2 cellular contexts compared by ENCODE assay signal in the genomic region with DNA sequence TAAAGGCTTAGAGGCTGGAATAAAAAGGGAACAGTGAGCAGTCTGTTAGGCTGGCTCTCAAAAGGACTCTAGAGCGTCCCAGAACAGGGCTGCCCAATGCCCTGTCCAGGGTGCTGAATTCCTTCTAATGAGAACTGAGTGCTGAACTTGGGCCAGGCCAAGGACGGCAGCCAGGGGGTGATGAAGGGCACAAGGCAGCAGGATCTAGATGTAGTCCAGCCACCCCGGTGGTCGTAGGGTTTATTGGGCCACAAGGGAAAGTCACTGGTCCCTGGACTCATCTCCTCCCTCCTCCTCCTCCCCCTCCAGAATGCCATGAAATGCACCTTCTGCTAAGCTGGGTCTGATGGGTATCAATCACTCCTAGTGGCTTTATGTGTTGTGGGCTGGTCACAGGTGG.
TF ChIP-seq lines count a peak whose summit lies in the region.

No MANE protein-coding gene starts in this region.

TF ChIP-seq in HCT116, 20 proteins besides CTCF, POLR2A, EP300 and RAD21 (continued from another document):
- TF ChIP-seq REST (IDR thresholded peaks at IDR 0.05; ENCODE audit: low read depth) (peak; percentile 94), TCF7L2 (IDR thresholded peaks at IDR 0.05; ENCODE audit: borderline replicate concordance, extremely low read depth, insufficient read depth, insufficient read length) (no peak)
TF ChIP-seq in HCT116: peak in this region for 1.

TF ChIP-seq in SK-N-SH treated with all-trans-retinoic acid at 6 μM for 48 hours, 23 proteins besides CTCF, POLR2A, EP300 and RAD21 (continued from another document):
- TF ChIP-seq PATZ1 (CRISPR knock-in tag; IDR thresholded peaks at IDR 0.05; ENCODE audit: borderline replicate concordance) (no peak), ESRRG (CRISPR knock-in tag; IDR thresholded peaks at IDR 0.05) (no peak)
- TF ChIP-seq, protein P1, sequence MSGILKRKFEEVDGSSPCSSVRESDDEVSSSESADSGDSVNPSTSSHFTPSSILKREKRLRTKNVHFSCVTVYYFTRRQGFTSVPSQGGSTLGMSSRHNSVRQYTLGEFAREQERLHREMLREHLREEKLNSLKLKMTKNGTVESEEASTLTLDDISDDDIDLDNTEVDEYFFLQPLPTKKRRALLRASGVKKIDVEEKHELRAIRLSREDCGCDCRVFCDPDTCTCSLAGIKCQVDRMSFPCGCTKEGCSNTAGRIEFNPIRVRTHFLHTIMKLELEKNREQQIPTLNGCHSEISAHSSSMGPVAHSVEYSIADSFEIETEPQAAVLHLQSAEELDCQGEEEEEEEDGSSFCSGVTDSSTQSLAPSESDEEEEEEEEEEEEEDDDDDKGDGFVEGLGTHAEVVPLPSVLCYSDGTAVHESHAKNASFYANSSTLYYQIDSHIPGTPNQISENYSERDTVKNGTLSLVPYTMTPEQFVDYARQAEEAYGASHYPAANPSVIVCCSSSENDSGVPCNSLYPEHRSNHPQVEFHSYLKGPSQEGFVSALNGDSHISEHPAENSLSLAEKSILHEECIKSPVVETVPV (CRISPR knock-in tag; IDR thresholded peaks at IDR 0.05), result no peak
